ENCODE assay signal across 21 cellular contexts in the genomic region with DNA sequence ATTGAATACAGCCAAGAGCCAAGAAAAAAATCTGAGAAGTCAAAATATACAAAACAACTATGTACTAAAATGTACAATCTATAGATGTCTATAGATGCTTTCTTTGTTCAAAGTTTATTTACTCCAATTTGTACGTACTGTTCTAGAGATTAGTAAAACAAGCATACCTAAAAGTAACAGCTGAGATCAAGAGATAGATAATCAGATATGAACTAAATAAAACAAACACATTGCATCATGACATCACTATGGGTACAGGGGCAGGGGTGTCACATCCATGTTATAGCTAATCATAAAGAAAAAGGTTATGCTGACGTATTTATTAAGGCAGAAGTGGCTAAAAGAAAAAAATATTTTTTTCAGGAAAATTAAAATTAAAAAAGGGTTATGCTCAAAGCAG.
"Had no signal": no experiment of that assay in that cellular context is flagged by ENCODE, and none has a peak within 500 bp of the region (broad histone marks: within the 10 kb centered on the region; RNA-seq: fewer than 3 reads in every experiment).

No MANE protein-coding gene starts in this region.

- H3K4me1 Mint-ChIP-seq: nephron had no signal

- H3K9me3 Mint-ChIP-seq: stimulated activated memory B cell treated with anti-CD40 and anti-IgM and Interleukin-4, amounts not matched to agents 10 μg/mL and 1 μg/mL and 100 μg/mL, for 72 hours had no signal

- H3K4me3 Mint-ChIP-seq: nephron; stimulated activated memory B cell treated with anti-CD40 and anti-IgM and Interleukin-4, amounts not matched to agents 10 μg/mL and 1 μg/mL and 100 μg/mL, for 72 hours; T-helper 1 cell treated with Interleukin-12 subunit alpha and Interleukin-12 subunit beta and Interleukin-4 antibody, amounts not matched to agents 30 μg/mL and 1 μg/mL, for 36 hours had no signal

- FAIRE-seq: colon, endometrium, kidney had no signal

- H3K27ac ChIP-seq: body of pancreas, thoracic aorta, upper lobe of right lung had no signal

- H3K4me1 ChIP-seq: upper lobe of right lung had no signal

- H3K36me3 ChIP-seq: thoracic aorta, upper lobe of right lung had no signal

- H3K27me3 Mint-ChIP-seq: stimulated activated memory B cell treated with anti-CD40 and anti-IgM and Interleukin-4, amounts not matched to agents 10 μg/mL and 1 μg/mL and 100 μg/mL, for 72 hours had no signal

- H3K27ac Mint-ChIP-seq: nephron; stimulated activated memory B cell treated with anti-CD40 and anti-IgM and Interleukin-4, amounts not matched to agents 10 μg/mL and 1 μg/mL and 100 μg/mL, for 72 hours; T-helper 1 cell treated with Interleukin-12 subunit alpha and Interleukin-12 subunit beta and Interleukin-4 antibody, amounts not matched to agents 30 μg/mL and 1 μg/mL, for 36 hours had no signal

- ATAC-seq: body of pancreas; left lobe of liver; sciatic nerve; stimulated activated memory B cell treated with anti-CD40 and anti-IgM and Interleukin-4, amounts not matched to agents 10 μg/mL and 1 μg/mL and 100 μg/mL, for 72 hours; upper lobe of right lung had no signal

- H3K9me3 ChIP-seq: body of pancreas had no signal

- H3K27me3 ChIP-seq: body of pancreas, spleen, upper lobe of right lung had no signal

- DNase-seq: activated CD4-positive, alpha-beta T cell treated with anti-CD3 and anti-CD28 coated beads for 1 hour; activated gamma-delta T cell treated with Interleukin-2 at 50 U/mL for 16 hours; body of pancreas; caudate nucleus; erythroblast; foreskin melanocyte; kidney; midbrain; nucleus accumbens; spleen; stimulated activated CD4-positive, alpha-beta T cell treated with anti-CD3 and anti-CD28 coated beads, Interleukin-4, amount 100 ng/mL, for 4 hours; upper lobe of right lung had no signal

- H3K4me3 ChIP-seq: body of pancreas, lung, spleen, thoracic aorta, upper lobe of right lung had no signal
